14 cellular contexts compared by ENCODE assay signal in genomic region chr2:23694058-23695045, GRCh38.
"Had no signal": no experiment of that assay in that cellular context is flagged by ENCODE, and none has a peak within 500 bp of the region (broad histone marks: within the 10 kb centered on the region; RNA-seq: fewer than 3 reads in every experiment).

No MANE protein-coding gene starts in this region.

- H3K9me3 Mint-ChIP-seq: activated CD8-positive, alpha-beta T cell treated with anti-CD3 and anti-CD28 coated beads for 36 hours; activated T-cell treated with anti-CD3 and anti-CD28 coated beads, Interleukin-2, amount 50 U/mL, for 4 hours; memory B cell; naive thymus-derived CD8-positive, alpha-beta T cell; WTC11 had no signal

- H3K27ac Mint-ChIP-seq: activated CD8-positive, alpha-beta T cell treated with anti-CD3 and anti-CD28 coated beads for 36 hours; memory B cell; WTC11 had no signal

- DNase-seq: activated CD4-positive, alpha-beta T cell treated with anti-CD3 and anti-CD28 coated beads for 4 hours; activated CD8-positive, alpha-beta T cell treated with anti-CD3 and anti-CD28 coated beads for 36 hours; activated T-cell treated with anti-CD3 and anti-CD28 coated beads, Interleukin-2, amount 50 U/mL, for 4 hours; adrenal gland; hippocampal formation; naive thymus-derived CD8-positive, alpha-beta T cell; stimulated activated CD4-positive, alpha-beta T cell treated with anti-CD3 and anti-CD28 coated beads, Interleukin-12 subunit alpha, Interleukin-12 subunit beta, amount 100 ng/mL, for 4 hours; stimulated activated CD4-positive, alpha-beta T cell treated with anti-CD3 and anti-CD28 coated beads, Interleukin-2, amount 100 ng/mL, for 24 hours; T-helper 1 cell; thyroid gland had no signal

- H3K27me3 Mint-ChIP-seq: activated CD8-positive, alpha-beta T cell treated with anti-CD3 and anti-CD28 coated beads for 36 hours; memory B cell; naive thymus-derived CD8-positive, alpha-beta T cell had no signal

- ATAC-seq: activated CD8-positive, alpha-beta T cell treated with anti-CD3 and anti-CD28 coated beads for 36 hours; activated T-cell treated with anti-CD3 and anti-CD28 coated beads, Interleukin-2, amount 50 U/mL, for 4 hours; left ventricle myocardium superior; naive thymus-derived CD8-positive, alpha-beta T cell; SK-N-SH treated with all-trans-retinoic acid at 6 μM for 48 hours; WTC11 had no signal

- H3K4me1 Mint-ChIP-seq: memory B cell had no signal

- H3K4me3 Mint-ChIP-seq: activated CD8-positive, alpha-beta T cell treated with anti-CD3 and anti-CD28 coated beads for 36 hours; activated T-cell treated with anti-CD3 and anti-CD28 coated beads, Interleukin-2, amount 50 U/mL, for 4 hours; memory B cell; naive thymus-derived CD8-positive, alpha-beta T cell; WTC11 had no signal
